Comparison of ENCODE assay signal across 8 cellular contexts in the genomic region with DNA sequence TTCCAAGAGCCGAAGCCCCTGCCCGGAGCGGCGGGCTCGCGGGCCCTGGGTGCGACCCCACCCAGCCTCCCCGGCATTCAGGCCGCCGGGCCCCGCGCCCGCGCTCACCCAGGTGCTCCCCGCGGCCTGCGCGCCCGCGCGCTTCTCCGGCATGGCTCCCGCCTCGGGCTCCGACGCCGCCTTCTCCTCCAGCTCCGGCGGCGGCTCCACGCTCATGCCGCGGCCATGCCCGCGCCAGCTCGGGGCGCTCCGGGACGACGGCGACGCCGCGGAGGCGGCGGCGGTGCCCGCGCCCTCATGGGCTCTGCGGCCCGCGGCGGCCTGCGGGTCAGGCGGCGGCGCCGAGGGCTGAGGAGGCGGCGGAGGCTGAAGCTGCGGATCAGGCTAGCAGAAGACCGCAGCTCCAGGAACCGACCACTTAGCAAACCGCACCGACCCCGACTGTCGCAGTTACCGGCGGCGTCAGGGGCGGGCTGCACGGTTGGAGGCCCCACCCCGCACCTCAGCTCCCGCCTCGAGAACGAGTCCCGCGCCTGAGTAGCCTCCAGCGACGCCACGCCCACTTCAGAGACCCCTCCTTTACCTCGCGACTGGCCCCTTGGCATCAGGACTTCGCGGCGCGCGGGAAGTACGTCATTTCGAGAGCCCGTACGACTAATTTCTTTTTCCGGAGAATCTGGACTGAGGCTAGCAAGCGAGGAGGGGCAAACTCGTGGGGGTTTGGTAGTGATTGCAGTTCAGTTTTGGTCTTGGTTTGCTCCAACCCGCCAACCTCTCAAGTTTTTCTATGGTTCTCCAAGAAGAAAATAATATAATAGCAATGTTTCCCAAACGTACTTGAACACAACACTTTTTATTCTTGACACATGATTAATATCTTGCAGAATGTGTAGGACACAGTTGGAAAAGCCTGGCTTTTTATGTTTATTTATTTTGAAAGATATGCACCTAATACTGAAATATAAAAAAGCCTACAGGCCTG. TPM values are rescaled to one million over a fixed set of nuclear protein-coding genes. Genes with fewer than 3 reads are reported as not detected.
A peak's percentile ranks its signal among the peaks of the same experiment; 100 is the strongest.
DNase-seq lines count a peak whose midpoint lies in the region; TF ChIP-seq lines count a peak whose summit lies in the region.
"Not testable (repeated sequence)": the region's sequence is repeated elsewhere in the genome, so short reads cannot be mapped to it uniquely, and the experiment has no call there.

No MANE protein-coding gene starts in this region.

- H3K79me2 ChIP-seq in MM.1S (ENCODE audit: low read length), result peaks cover 25% of the 10 kb centered on the region

- H3K4me3 ChIP-seq in MM.1S (ENCODE audit: low read length) (peak overlapping the region; percentile 52), SJCRH30 (peak overlapping the region; percentile 97), neuron (ENCODE audit: low read length) (peak overlapping the region; percentile 74), stomach smooth muscle (ENCODE audit: low read length in 2 of 2) (peak overlapping the region; percentile 71 to 75)

- not testable (repeated sequence) for H3K4me1 ChIP-seq in ES-I3 (ENCODE audit: insufficient read depth, low read length); MM.1S (ENCODE audit: low read length); SJCRH30; neuron (ENCODE audit: insufficient read depth, low read length); stomach smooth muscle (ENCODE audit: control insufficient read depth, insufficient read depth, low read length)

- H3K4me2 ChIP-seq in MM.1S (ENCODE audit: low read depth, low read length), result peak overlapping the region; percentile 14; the same call in 1 of the 2 replicates

- H3K36me3 ChIP-seq in ES-I3 (ENCODE audit: insufficient read depth, low read length); MM.1S (replicated peaks; ENCODE audit: insufficient read depth, low read length); SJCRH30; neuron (ENCODE audit: insufficient read depth, low read length); stomach smooth muscle (ENCODE audit: control insufficient read depth in 2 of 2, insufficient read depth in 2 of 2, low read length in 2 of 2): not testable (repeated sequence)

- H3K9me2 ChIP-seq in MM.1S (replicated peaks; ENCODE audit: insufficient read depth, low read length), result not testable (repeated sequence)

- H3K9ac ChIP-seq in ES-I3 (ENCODE audit: low read depth, low read length), result peak overlapping the region; percentile 60
- peak overlapping the region; percentile 45; the same call in 1 of the 2 replicates for H3K9ac ChIP-seq in MM.1S (ENCODE audit: low read length)
- H3K9ac ChIP-seq in stomach smooth muscle (ENCODE audit: low read length in 2 of 2), result peak overlapping the region; percentile 68 to 74

- not testable (repeated sequence) for H4K20me1 ChIP-seq in MM.1S (ENCODE audit: insufficient read depth, low read length)

- TF ChIP-seq CTCF in MM.1S (IDR thresholded peaks at IDR 0.05; ENCODE audit: low read length), result not testable (repeated sequence)

- H3K27me3 ChIP-seq in MM.1S (replicated peaks; ENCODE audit: insufficient read depth, low read length); SJCRH30; neuron (ENCODE audit: insufficient read depth, low read length); stomach smooth muscle (ENCODE audit: control insufficient read depth in 1 of 2, insufficient read depth in 2 of 2, low read length in 2 of 2): not testable (repeated sequence)

- H2AFZ ChIP-seq in MM.1S (ENCODE audit: low read length) (peak overlapping the region; percentile 12; the same call in 1 of the 2 replicates), neuron (ENCODE audit: low read depth, low read length) (peak overlapping the region; percentile 92)

- H3K27ac ChIP-seq in MM.1S (ENCODE audit: low read length) (peak overlapping the region; percentile 37; the same call in 1 of the 2 replicates), SJCRH30 (peak overlapping the region; percentile 51), stomach smooth muscle (ENCODE audit: low read length) (peak overlapping the region; percentile 66)

- H3F3A ChIP-seq in MM.1S (ENCODE audit: insufficient read depth, low read length), result not testable (repeated sequence)

- DNase-seq in HCEC 1CT, result peak; percentile 64
- DNase-seq in MM.1S, result peak; percentile 78
- peak; percentile 81 to 85 for DNase-seq in SJCRH30
- DNase-seq in activated naive CD4-positive, alpha-beta T cell (lab: John Stamatoyannopoulos, UW), result peak; percentile 27 to 59 (median 42)
- peak; percentile 57 for DNase-seq in foreskin melanocyte

- not testable (repeated sequence) for H3K9me3 ChIP-seq in ES-I3 (ENCODE audit: control insufficient read depth, insufficient read depth, low read length); MM.1S (replicated peaks; ENCODE audit: insufficient read depth, low read length); SJCRH30 (replicated peaks); neuron (ENCODE audit: low read length); stomach smooth muscle (ENCODE audit: control insufficient read depth in 2 of 2, low read length in 2 of 2)

RNA-seq across cellular contexts. Expression of a gene that starts 25.5 kb away (rescaled TPM):
- 19.8 and 21.0 TPM in 2 replicates for total RNA-seq in SJCRH30 (2014; rRNA removed; shearing (Covaris generic))

Comparison
In these comparisons a context has a peak if more than half of its experiments do, and no peak if none do; other contexts are left out.
1. Peak in every context shown above with its lines: DNase-seq, H3K4me3 ChIP-seq and H3K27ac ChIP-seq.